13 cellular contexts compared by ENCODE assay signal in genomic region chr9:129549139-129549538, GRCh38.
DNase-seq lines count a peak whose midpoint lies in the region; FAIRE-seq and TF ChIP-seq lines count a peak whose summit lies in the region.
"Had no signal": no experiment of that assay in that cellular context is flagged by ENCODE, and none has a peak within 500 bp of the region (broad histone marks: within the 10 kb centered on the region; RNA-seq: fewer than 3 reads in every experiment).

No MANE protein-coding gene starts in this region.

- peak overlapping the region in 1 of 2 experiments; percentile 78; a peak in 1 of 4 replicates for H3K4me2 ChIP-seq in H1 (ENCODE audit: insufficient read depth in 1 of 2, low read depth in 2 of 2, low read length in 2 of 2)

- H3K23ac ChIP-seq in H1 (ENCODE audit: insufficient read length), result no peak overlapping the region

- no peak overlapping the region for H2BK15ac ChIP-seq in H1 (ENCODE audit: low read length)

- H3K14ac ChIP-seq in H1 (ENCODE audit: insufficient read length), result no peak overlapping the region

- H2AK5ac ChIP-seq in H1 (ENCODE audit: low read depth, low read length), result no peak overlapping the region

- FAIRE-seq in H1 (lab: Jason Lieb, UNC), result no peak
- FAIRE-seq: A204.1, pancreas had no signal

- H3K36me3 ChIP-seq in H1 (ENCODE audit: control insufficient read depth in 2 of 4, insufficient read depth in 4 of 4, low read length in 3 of 4) (no peaks in the 10 kb centered on the region), muscle layer of duodenum (ENCODE audit: control insufficient read depth in 1 of 2, insufficient read depth in 2 of 2, low read length in 2 of 2) (no peaks in the 10 kb centered on the region), thyroid gland (no peaks in the 10 kb centered on the region)
- H3K36me3 ChIP-seq: pancreas had no signal

- no peak overlapping the region for H3K27ac ChIP-seq in H1 (ENCODE audit: low read depth, low read length)
- H3K27ac ChIP-seq in muscle layer of duodenum (ENCODE audit: low read length), result peak overlapping the region; percentile 41
- peak overlapping the region; percentile 46 to 70 (median 51) for H3K27ac ChIP-seq in thyroid gland
- H3K27ac ChIP-seq: RWPE1 had no signal

- peak overlapping the region; percentile 63; the same call in 1 of the 2 replicates for H2BK12ac ChIP-seq in H1 (ENCODE audit: low read depth, low read length)

- peak; percentile 23 to 40; a peak in 3 of 4 replicates for TF ChIP-seq RAD21 in H1 (IDR thresholded peaks at IDR 0.05 in 1 of 2, conservative IDR thresholded peaks at IDR 0.05 in 1 of 2; ENCODE audit: low read depth in 2 of 2, low read length in 2 of 2)

- no peak for TF ChIP-seq POLR2A in H1 (IDR thresholded peaks at IDR 0.05; ENCODE audit: control extremely low read depth in 1 of 2, low read depth in 2 of 2, low read length in 2 of 2)
- TF ChIP-seq POLR2A in thyroid gland (IDR thresholded peaks at IDR 0.05), result no peak

- peak in 1 of 3 experiments; percentile 10; a peak in 1 of 4 replicates for TF ChIP-seq CTCF in H1 (IDR thresholded peaks at IDR 0.05; ENCODE audit: control extremely low read depth in 1 of 3, insufficient read depth in 1 of 3, low read depth in 1 of 3, low read length in 3 of 3)
- TF ChIP-seq CTCF in thyroid gland (IDR thresholded peaks at IDR 0.05), result no peak

- H3K4ac ChIP-seq in H1 (replicated peaks; ENCODE audit: insufficient read length, low read depth, low read length), result no peak overlapping the region

- H3K36me3 Mint-ChIP-seq in T-helper 2 cell treated with Interferon-gamma antibody and Interleukin-4, amounts not matched to agents 5 μg/mL and 100 μg/mL, for 36 hours (ENCODE audit: low read depth), result no peaks in the 10 kb centered on the region
- H3K36me3 Mint-ChIP-seq: activated CD8-positive, alpha-beta memory T cell treated with anti-CD3 and anti-CD28 coated beads, Interleukin-2, amount 10 ng/mL, durations not matched to agents 7 days and 5 days had no signal

- no peak overlapping the region for H2BK120ac ChIP-seq in H1 (replicated peaks; ENCODE audit: low read depth, low read length)

- no peaks in the 10 kb centered on the region for H3K79me1 ChIP-seq in H1 (ENCODE audit: low read depth, low read length)

- no peak overlapping the region; the same call in 1 of the 2 replicates for H2BK5ac ChIP-seq in H1 (ENCODE audit: low read depth, low read length)

- H3K4me3 ChIP-seq in H1 (ENCODE audit: extremely low read depth in 1 of 4, insufficient read depth in 2 of 4, low read depth in 3 of 4, low read length in 4 of 4) (no peak overlapping the region), muscle layer of duodenum (ENCODE audit: low read depth in 1 of 2, low read length in 2 of 2) (no peak overlapping the region), thyroid gland (replicated peaks in 1 of 3) (no peak overlapping the region)

- H3K4me3 Mint-ChIP-seq in T-helper 2 cell treated with Interferon-gamma antibody and Interleukin-4, amounts not matched to agents 5 μg/mL and 100 μg/mL, for 36 hours, result peak overlapping the region; percentile 9
- H3K4me3 Mint-ChIP-seq: activated CD8-positive, alpha-beta memory T cell treated with anti-CD3 and anti-CD28 coated beads, Interleukin-2, amount 10 ng/mL, durations not matched to agents 7 days and 5 days had no signal

- H3K9me3 ChIP-seq in H1 (ENCODE audit: insufficient read depth in 2 of 2, low read depth in 1 of 2, low read length in 1 of 2), result no peaks in the 10 kb centered on the region
- no peaks in the 10 kb centered on the region for H3K9me3 ChIP-seq in muscle layer of duodenum (ENCODE audit: control insufficient read depth in 1 of 2, low read length in 2 of 2)
- no peaks in the 10 kb centered on the region for H3K9me3 ChIP-seq in thyroid gland
- H3K9me3 ChIP-seq: pancreas had no signal

- H2BK20ac ChIP-seq in H1 (ENCODE audit: low read length), result peak overlapping the region; percentile 7; the same call in 1 of the 2 replicates

- no peak overlapping the region for H3K56ac ChIP-seq in H1 (replicated peaks; ENCODE audit: insufficient read length, low read depth, low read length)

- no peaks in the 10 kb centered on the region for H3K4me1 Mint-ChIP-seq in T-helper 2 cell treated with Interferon-gamma antibody and Interleukin-4, amounts not matched to agents 5 μg/mL and 100 μg/mL, for 36 hours (ENCODE audit: low read depth)

- H2AFZ ChIP-seq in H1 (ENCODE audit: low read length), result no peak overlapping the region

- POLR2A ChIA-PET in H1 (lab: Charles Lee; ENCODE audit: partially characterized antibody), result interaction anchor here (2.0 to 3.1 kb wide), 3 partner anchors 8 to 44 kb away, joined by 5 to 16 read pairs (median 6); no protein-coding TSS in a partner anchor

- no peaks in the 10 kb centered on the region for H3K79me2 ChIP-seq in H1 (ENCODE audit: control insufficient read depth in 1 of 2, insufficient read depth in 2 of 2, low read length in 2 of 2)

- H4K91ac ChIP-seq in H1 (replicated peaks; ENCODE audit: insufficient read length, low read length), result no peak overlapping the region

- TF ChIP-seq EP300 in H1 (IDR thresholded peaks at IDR 0.05; ENCODE audit: borderline replicate concordance in 1 of 2, low read depth in 2 of 2, low read length in 2 of 2), result no peak

- H3K4me1 ChIP-seq in H1 (replicated peaks in 1 of 4; ENCODE audit: control insufficient read depth in 3 of 4, insufficient read depth in 4 of 4, low read length in 3 of 4) (peaks cover 0 to 7% (median 3%) of the 10 kb centered on the region in 4 experiments; a peak in 2 of 7 replicates), muscle layer of duodenum (ENCODE audit: control insufficient read depth in 1 of 2, insufficient read depth in 2 of 2, low read length in 2 of 2) (no peaks in the 10 kb centered on the region), thyroid gland (peaks cover 9 to 33% of the 10 kb centered on the region in 2 donors)

- CTCF ChIA-PET in H1 (lab: Charles Lee; ENCODE audit: partially characterized antibody), result interaction anchor here (0.8 to 2.9 kb wide), 8 partner anchors 11 to 418 kb away, joined by 3 to 12 read pairs (median 4); no protein-coding TSS in a partner anchor

- H3K27me3 ChIP-seq in H1 (replicated peaks in 1 of 4; ENCODE audit: control insufficient read depth in 3 of 4, extremely low read depth in 1 of 4, insufficient read depth in 3 of 4, low read length in 3 of 4) (peaks cover 2 to 29% (median 18%) of the 10 kb centered on the region in 4 experiments), muscle layer of duodenum (ENCODE audit: low read depth, low read length) (no peaks in the 10 kb centered on the region), thyroid gland (no peaks in the 10 kb centered on the region)
- H3K27me3 ChIP-seq: pancreas had no signal

- peaks cover 52% of the 10 kb centered on the region for H3K27me3 Mint-ChIP-seq in T-helper 2 cell treated with Interferon-gamma antibody and Interleukin-4, amounts not matched to agents 5 μg/mL and 100 μg/mL, for 36 hours (ENCODE audit: low read depth)

- H4K5ac ChIP-seq in H1 (ENCODE audit: insufficient read length, low read depth, low read length), result no peak overlapping the region

- peaks cover 2% of the 10 kb centered on the region; the same call in 1 of the 2 replicates for H3K23me2 ChIP-seq in H1 (ENCODE audit: low read depth, low read length)

- H4K8ac ChIP-seq in H1 (ENCODE audit: extremely low read depth, insufficient read depth, low read length), result no peak overlapping the region

- no peaks in the 10 kb centered on the region for H4K20me1 ChIP-seq in H1 (replicated peaks in 1 of 2; ENCODE audit: control insufficient read depth in 1 of 2, insufficient read depth in 2 of 2, low read length in 2 of 2)

- H3K9ac ChIP-seq in H1 (replicated peaks in 1 of 4; ENCODE audit: extremely low read depth in 1 of 4, low read depth in 3 of 4, low read length in 3 of 4), result no peak overlapping the region

- intact Hi-C loops in thyroid gland (cut with DNase I), result no loop called here

- H3K9me3 Mint-ChIP-seq in T-helper 2 cell treated with Interferon-gamma antibody and Interleukin-4, amounts not matched to agents 5 μg/mL and 100 μg/mL, for 36 hours, result no peaks in the 10 kb centered on the region

- H3K18ac ChIP-seq in H1 (ENCODE audit: extremely low read depth, low read length), result no peak overlapping the region

- H3K27ac Mint-ChIP-seq in T-helper 2 cell treated with Interferon-gamma antibody and Interleukin-4, amounts not matched to agents 5 μg/mL and 100 μg/mL, for 36 hours, result no peak overlapping the region
- H3K27ac Mint-ChIP-seq: activated CD8-positive, alpha-beta memory T cell treated with anti-CD3 and anti-CD28 coated beads, Interleukin-2, amount 10 ng/mL, durations not matched to agents 7 days and 5 days had no signal

- WGBS in H1 (ENCODE audit: extremely low coverage in 1 of 2, insufficient coverage in 1 of 2, insufficient read length in 1 of 2, insufficient replicate concordance in 2 of 2, low coverage in 1 of 2, low lambda C conversion rate in 2 of 2, missing lambda C conversion rate in 1 of 2), 2 experiments, result 77% methylated on average over 7 of the region's 7 CpGs; no CpG with 5 or more reads in 1 of the 2 experiments
- WGBS in thyroid gland, 2 donors, result 73 to 82% methylated on average over 7 of the region's 7 CpGs

- DNase-seq in T-helper 2 cell treated with Interferon-gamma antibody and Interleukin-4, amounts not matched to agents 5 μg/mL and 100 μg/mL, for 36 hours (ENCODE audit: low spot score), result no peak
- no peak for DNase-seq in T-helper 2 cell
- peak in 1 of 2 experiments; percentile 46 for DNase-seq in H1 (ENCODE audit: low read depth in 1 of 2, low spot score in 2 of 2)
- peak in 1 of 2 donors; percentile 4 for DNase-seq in thyroid gland
- no peak for DNase-seq in NCI-H69 (lab: John Stamatoyannopoulos, UW)
- no peak for DNase-seq in A172 (ENCODE audit: low spot score)
- DNase-seq in DMS 273 treated with DMSO at 0.1 percent for 48 hours (lab: John Stamatoyannopoulos, UW), result no peak
- DNase-seq: activated CD8-positive, alpha-beta memory T cell treated with anti-CD3 and anti-CD28 coated beads, Interleukin-2, amount 10 ng/mL, durations not matched to agents 7 days and 5 days; erythroblast; pancreas had no signal

TF ChIP-seq in H1, 55 proteins besides CTCF, POLR2A, EP300 and RAD21 (continues in another document):
- TF ChIP-seq GTF2F1 (IDR thresholded peaks at IDR 0.05; ENCODE audit: borderline replicate concordance, low read depth, low read length) (no peak), SUZ12 (IDR thresholded peaks at IDR 0.05; ENCODE audit: low read length) (no peak), SIN3A (conservative IDR thresholded peaks at IDR 0.05 in 1 of 2, IDR thresholded peaks at IDR 0.05 in 1 of 2; ENCODE audit: low read depth in 1 of 2, low read length in 2 of 2) (0 out of 4 replicates have a peak, but pooled peaks have one; percentile 47 to 49)
- TF ChIP-seq, protein P1, sequence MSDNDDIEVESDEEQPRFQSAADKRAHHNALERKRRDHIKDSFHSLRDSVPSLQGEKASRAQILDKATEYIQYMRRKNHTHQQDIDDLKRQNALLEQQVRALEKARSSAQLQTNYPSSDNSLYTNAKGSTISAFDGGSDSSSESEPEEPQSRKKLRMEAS (IDR thresholded peaks at IDR 0.05), result no peak
